19 cellular contexts compared by ENCODE assay signal in the genomic region with DNA sequence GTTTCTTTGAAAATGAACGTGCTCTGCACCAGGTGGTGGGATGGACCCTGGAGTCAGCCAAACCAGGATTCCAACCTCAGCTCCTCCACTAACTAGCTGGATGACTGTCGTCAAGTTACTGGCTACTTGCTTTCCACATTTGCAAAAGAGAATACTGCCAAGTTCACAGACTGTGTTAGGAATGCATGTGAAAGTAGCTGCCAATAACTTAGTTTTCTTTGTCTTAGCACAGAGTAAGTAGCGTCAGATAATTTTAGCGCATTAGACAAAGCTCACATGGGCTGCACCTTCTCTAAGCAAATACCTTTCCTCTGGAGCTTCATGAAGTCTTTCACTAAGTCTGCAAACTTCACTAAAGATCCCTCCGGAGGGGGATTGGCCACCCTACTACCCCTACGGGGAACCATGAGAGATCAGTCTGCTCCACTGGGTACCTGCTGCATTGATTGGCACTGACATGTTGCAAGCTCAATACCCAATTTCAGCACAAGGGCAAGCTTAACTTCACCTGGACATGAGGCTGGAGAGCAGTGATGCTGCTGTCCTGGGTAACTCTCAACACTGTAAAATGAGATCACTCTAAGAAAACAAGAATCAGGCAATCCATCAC.
DNase-seq lines count a peak whose midpoint lies in the region; ATAC-seq and TF ChIP-seq lines count a peak whose summit lies in the region.
"Had no signal": no experiment of that assay in that cellular context is flagged by ENCODE, and none has a peak within 500 bp of the region (broad histone marks: within the 10 kb centered on the region; RNA-seq: fewer than 3 reads in every experiment).

No MANE protein-coding gene starts in this region.

- peaks cover 5% of the 10 kb centered on the region for H3K36me3 Mint-ChIP-seq in activated CD4-positive, alpha-beta T cell treated with anti-CD3 and anti-CD28 coated beads, Interleukin-2, amount 10 ng/mL, durations not matched to agents 24 days and 14 days (ENCODE audit: low read depth)
- peaks cover 4% of the 10 kb centered on the region for H3K36me3 Mint-ChIP-seq in T-helper 17 cell (ENCODE audit: low read depth)
- H3K36me3 Mint-ChIP-seq in effector memory CD8-positive, alpha-beta T cell (ENCODE audit: insufficient read depth): peaks cover 19% of the 10 kb centered on the region

- H3K9me3 Mint-ChIP-seq in activated CD4-positive, alpha-beta T cell treated with anti-CD3 and anti-CD28 coated beads, Interleukin-2, amount 10 ng/mL, durations not matched to agents 24 days and 14 days: no peaks in the 10 kb centered on the region
- no peaks in the 10 kb centered on the region for H3K9me3 Mint-ChIP-seq in effector memory CD8-positive, alpha-beta T cell
- H3K9me3 Mint-ChIP-seq: CD4-positive, alpha-beta memory T cell had no signal

- 87 to 95% methylated on average over 6 of the region's 6 CpGs for WGBS in sigmoid colon, 2 donors
- WGBS in psoas muscle, 3 donors: 55 to 60% (median 60%) methylated on average over 6 of the region's 6 CpGs

- no peaks in the 10 kb centered on the region for H3K4me1 Mint-ChIP-seq in activated CD4-positive, alpha-beta T cell treated with anti-CD3 and anti-CD28 coated beads, Interleukin-2, amount 10 ng/mL, durations not matched to agents 24 days and 14 days
- peaks cover 4% of the 10 kb centered on the region for H3K4me1 Mint-ChIP-seq in T-helper 17 cell
- H3K4me1 Mint-ChIP-seq in effector memory CD8-positive, alpha-beta T cell (ENCODE audit: low read depth in 2 of 2): no peaks in the 10 kb centered on the region
- H3K4me1 Mint-ChIP-seq: CD4-positive, alpha-beta memory T cell had no signal

- H3K27ac ChIP-seq in sigmoid colon (peak overlapping the region in 3 of 4 donors; percentile 21 to 68 (median 54)), psoas muscle (no peak overlapping the region)
- H3K27ac ChIP-seq: 22Rv1; BLaER1 treated with 17β-estradiol and CSF1 and Interleukin-3, amounts not matched to agents 10 nM and 100 nM had no signal

- no peak for TF ChIP-seq POLR2A in sigmoid colon (IDR thresholded peaks at IDR 0.05)

- H3K27me3 ChIP-seq in sigmoid colon (no peaks in the 10 kb centered on the region), psoas muscle (ENCODE audit: insufficient read depth in 3 of 3, low read length in 2 of 3) (no peaks in the 10 kb centered on the region)
- H3K27me3 ChIP-seq: BLaER1 treated with 17β-estradiol and CSF1 and Interleukin-3, amounts not matched to agents 10 nM and 100 nM had no signal

- H3K27ac Mint-ChIP-seq in activated CD4-positive, alpha-beta T cell treated with anti-CD3 and anti-CD28 coated beads, Interleukin-2, amount 10 ng/mL, durations not matched to agents 24 days and 14 days: no peak overlapping the region
- peak overlapping the region; percentile 47 for H3K27ac Mint-ChIP-seq in T-helper 17 cell
- H3K27ac Mint-ChIP-seq in effector memory CD8-positive, alpha-beta T cell: no peak overlapping the region

- H3K4me3 Mint-ChIP-seq in activated CD4-positive, alpha-beta T cell treated with anti-CD3 and anti-CD28 coated beads, Interleukin-2, amount 10 ng/mL, durations not matched to agents 24 days and 14 days: no peak overlapping the region
- H3K4me3 Mint-ChIP-seq in T-helper 17 cell: no peak overlapping the region
- no peak overlapping the region for H3K4me3 Mint-ChIP-seq in effector memory CD8-positive, alpha-beta T cell
- H3K4me3 Mint-ChIP-seq: CD4-positive, alpha-beta memory T cell had no signal

- no peak for ATAC-seq in T-helper 17 cell
- ATAC-seq in effector memory CD8-positive, alpha-beta T cell (replicated peaks): no peak
- no peak for ATAC-seq in psoas muscle
- ATAC-seq: HCT116 had no signal

- H3K36me3 ChIP-seq in sigmoid colon (peaks cover 0 to 12% (median 0%) of the 10 kb centered on the region in 4 donors), psoas muscle (ENCODE audit: insufficient read depth in 1 of 2, low read depth in 1 of 2) (no peaks in the 10 kb centered on the region)

- no peaks in the 10 kb centered on the region for H3K27me3 Mint-ChIP-seq in activated CD4-positive, alpha-beta T cell treated with anti-CD3 and anti-CD28 coated beads, Interleukin-2, amount 10 ng/mL, durations not matched to agents 24 days and 14 days
- H3K27me3 Mint-ChIP-seq in T-helper 17 cell: no peaks in the 10 kb centered on the region
- no peaks in the 10 kb centered on the region for H3K27me3 Mint-ChIP-seq in effector memory CD8-positive, alpha-beta T cell
- H3K27me3 Mint-ChIP-seq: CD4-positive, alpha-beta memory T cell had no signal

- H3K9me3 ChIP-seq in T-helper 17 cell (ENCODE audit: control insufficient read depth, low read length, poor library complexity, severe bottlenecking) (no peaks in the 10 kb centered on the region), sigmoid colon (no peaks in the 10 kb centered on the region), psoas muscle (no peaks in the 10 kb centered on the region)
- H3K9me3 ChIP-seq: BLaER1 treated with 17β-estradiol and CSF1 and Interleukin-3, amounts not matched to agents 10 nM and 100 nM had no signal

- H3K4me3 ChIP-seq in sigmoid colon (no peak overlapping the region), psoas muscle (no peak overlapping the region)
- H3K4me3 ChIP-seq: BLaER1 treated with 17β-estradiol and CSF1 and Interleukin-3, amounts not matched to agents 10 nM and 100 nM had no signal

- intact Hi-C loops in activated CD4-positive, alpha-beta T cell treated with anti-CD3 and anti-CD28 coated beads, Interleukin-2, amount 10 ng/mL, durations not matched to agents 24 days and 14 days (cut with micrococcal nuclease): no loop called here
- intact Hi-C loops in sigmoid colon (cut with DNase I): loop anchor here (10.0 kb wide), 1 partner anchor 306 kb away; a partner anchor contains a TSS
- intact Hi-C loops in psoas muscle (cut with DNase I): loop anchor here in 1 of 2 donors (10.0 kb wide), 1 partner anchor 426 kb away; no protein-coding TSS in a partner anchor

- no peak for TF ChIP-seq EP300 in sigmoid colon (IDR thresholded peaks at IDR 0.05)

- H3K4me1 ChIP-seq in sigmoid colon: peaks cover 0 to 20% (median 18%) of the 10 kb centered on the region in 4 donors
- H3K4me1 ChIP-seq in psoas muscle: no peaks in the 10 kb centered on the region

- no peak for TF ChIP-seq CTCF in sigmoid colon (IDR thresholded peaks at IDR 0.05)
- TF ChIP-seq CTCF in psoas muscle (IDR thresholded peaks at IDR 0.05): no peak

- DNase-seq in activated CD4-positive, alpha-beta T cell treated with anti-CD3 and anti-CD28 coated beads, Interleukin-2, amount 10 ng/mL, durations not matched to agents 24 days and 14 days: peak; percentile 51
- no peak for DNase-seq in activated CD4-positive, alpha-beta T cell treated with anti-CD3 and anti-CD28 coated beads, Interleukin-2, amount 50 U/mL, for 4 hours
- DNase-seq in T-helper 17 cell (no peak), fibroblast of gingiva (ENCODE audit: low read depth) (peak; percentile 23), sigmoid colon (no peak), NCI-H2029 treated with DMSO at 0.1 percent for 48 hours (lab: John Stamatoyannopoulos, UW) (no peak), psoas muscle (no peak)
- no peak for DNase-seq in effector memory CD8-positive, alpha-beta T cell
- DNase-seq: ACHN; CD4-positive, alpha-beta memory T cell; IMR-90; NCI-H1105; NCI-H2081 treated with DMSO at 0.1 percent for 48 hours; NCI-H446; NCI-H526; OCI-M1 had no signal

Comparison
In these comparisons a context has a peak if more than half of its experiments do, and no peak if none do; other contexts are left out.
1. DNase-seq: peak in activated CD4-positive, alpha-beta T cell treated with anti-CD3 and anti-CD28 coated beads, Interleukin-2, amount 10 ng/mL, durations not matched to agents 24 days and 14 days (single experiment) and fibroblast of gingiva (single experiment); none in activated CD4-positive, alpha-beta T cell treated with anti-CD3 and anti-CD28 coated beads, Interleukin-2, amount 50 U/mL, for 4 hours (0 of 2), T-helper 17 cell (0 of 3), sigmoid colon (single experiment), effector memory CD8-positive, alpha-beta T cell (0 of 3), NCI-H2029 treated with DMSO at 0.1 percent for 48 hours (single experiment) and psoas muscle (0 of 2).